20 cellular contexts compared by ENCODE assay signal in the genomic region with DNA sequence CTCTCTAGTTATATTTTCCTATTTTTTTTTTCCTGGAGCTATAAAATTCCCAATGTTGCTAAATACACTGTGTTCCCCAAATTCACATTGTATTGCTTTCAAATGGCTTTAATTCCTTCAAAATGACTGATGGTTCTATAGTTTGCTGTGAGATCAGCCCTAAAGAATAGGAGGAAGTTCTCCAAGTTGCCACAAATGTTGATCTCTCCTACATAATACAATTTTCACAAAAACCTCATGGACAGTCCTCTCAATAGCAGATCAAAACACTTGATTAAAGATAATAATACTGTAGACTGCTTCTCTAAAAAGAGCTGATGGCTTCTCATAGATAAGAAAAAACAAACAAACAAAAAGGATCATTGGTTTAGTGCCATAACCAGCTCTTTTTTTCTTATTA.
"Had no signal": no experiment of that assay in that cellular context is flagged by ENCODE, and none has a peak within 500 bp of the region (broad histone marks: within the 10 kb centered on the region; RNA-seq: fewer than 3 reads in every experiment).

No MANE protein-coding gene starts in this region.

- H3K27me3 ChIP-seq: colonic mucosa, dorsolateral prefrontal cortex, esophagus muscularis mucosa, foreskin keratinocyte, gastroesophageal sphincter, heart left ventricle, left lung had no signal

- H3K4me1 Mint-ChIP-seq: naive B cell; naive thymus-derived CD8-positive, alpha-beta T cell had no signal

- DNase-seq: colonic mucosa; cortex of kidney; dorsolateral prefrontal cortex; effector CD4-positive, alpha-beta T cell; effector memory CD4-positive, alpha-beta T cell; foreskin keratinocyte; heart left ventricle; hippocampal formation; left cardiac atrium; left lung; left ventricle myocardium superior; lower lobe of right lung; mesenchymal stem cell; mucosa of descending colon; naive B cell; naive thymus-derived CD8-positive, alpha-beta T cell had no signal

- H3K9me3 Mint-ChIP-seq: dendritic cell treated with granulocyte-macrophage colony-stimulating factor and Interleukin-4, amounts not matched to agents 40 ng/mL and 50 ng/mL, for 4 days had no signal

- H3K36me3 ChIP-seq: colonic mucosa, esophagus muscularis mucosa, gastroesophageal sphincter, heart left ventricle, left lung, lower lobe of right lung had no signal

- H3K36me3 Mint-ChIP-seq: mesothelial cell of epicardium, naive B cell had no signal

- H3K4me3 ChIP-seq: colonic mucosa, dorsolateral prefrontal cortex, esophagus muscularis mucosa, gastroesophageal sphincter, heart left ventricle, left lung, lower lobe of right lung, mucosa of descending colon had no signal

- H3K4me3 Mint-ChIP-seq: dendritic cell treated with granulocyte-macrophage colony-stimulating factor and Interleukin-4, amounts not matched to agents 40 ng/mL and 50 ng/mL, for 4 days; mesothelial cell of epicardium; naive B cell; naive thymus-derived CD8-positive, alpha-beta T cell had no signal

- H3K27ac Mint-ChIP-seq: dendritic cell treated with granulocyte-macrophage colony-stimulating factor and Interleukin-4, amounts not matched to agents 40 ng/mL and 50 ng/mL, for 4 days; mesothelial cell of epicardium; naive B cell; naive thymus-derived CD8-positive, alpha-beta T cell had no signal

- H3K27me3 Mint-ChIP-seq: dendritic cell treated with granulocyte-macrophage colony-stimulating factor and Interleukin-4, amounts not matched to agents 40 ng/mL and 50 ng/mL, for 4 days had no signal

- ATAC-seq: foreskin keratinocyte; gastroesophageal sphincter; heart left ventricle; left cardiac atrium; left lung; left ventricle myocardium superior; lower lobe of right lung; mucosa of descending colon; naive thymus-derived CD8-positive, alpha-beta T cell had no signal

- H3K27ac ChIP-seq: colonic mucosa, dorsolateral prefrontal cortex, esophagus muscularis mucosa, foreskin keratinocyte, gastroesophageal sphincter, heart left ventricle, left lung, lower lobe of right lung had no signal

- H3K9me3 ChIP-seq: colonic mucosa, esophagus muscularis mucosa, left lung, lower lobe of right lung, mucosa of descending colon had no signal

- H3K4me1 ChIP-seq: colonic mucosa, gastroesophageal sphincter, left lung, lower lobe of right lung had no signal
